ENCODE assay signal across 29 cellular contexts in the genomic region with DNA sequence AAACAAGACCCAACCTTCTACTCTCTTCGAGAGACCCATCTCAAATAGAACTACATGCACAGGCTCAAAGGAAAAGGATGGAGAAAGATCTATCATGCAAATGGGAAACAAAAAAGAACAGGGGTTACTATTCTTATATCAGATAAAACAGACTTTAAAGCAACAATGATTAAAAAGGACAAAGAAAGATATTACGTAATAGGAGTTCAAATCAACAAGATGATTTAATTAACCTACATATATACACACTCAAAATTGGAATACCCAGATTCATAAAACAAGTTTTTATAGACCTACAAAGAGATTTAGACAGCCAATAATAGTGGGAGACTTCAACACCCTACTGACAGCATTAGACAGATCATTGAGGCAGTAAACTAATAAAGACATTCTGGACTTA.
"Had no signal": no experiment of that assay in that cellular context is flagged by ENCODE, and none has a peak within 500 bp of the region (broad histone marks: within the 10 kb centered on the region; RNA-seq: fewer than 3 reads in every experiment).

No MANE protein-coding gene starts in this region.

- H3K27me3 ChIP-seq: colonic mucosa, dorsolateral prefrontal cortex, esophagus muscularis mucosa, esophagus squamous epithelium, foreskin keratinocyte, gastrocnemius medialis, gastroesophageal sphincter, heart left ventricle, heart right ventricle, hepatocyte had no signal

- H3K36me3 ChIP-seq: colonic mucosa, esophagus muscularis mucosa, esophagus squamous epithelium, gastrocnemius medialis, gastroesophageal sphincter, heart left ventricle, heart right ventricle had no signal

- H3K4me1 ChIP-seq: colonic mucosa, esophagus muscularis mucosa, esophagus squamous epithelium, foreskin keratinocyte, gastrocnemius medialis, gastroesophageal sphincter, heart left ventricle, heart right ventricle had no signal

- DNase-seq: colonic mucosa; cortex of kidney; dermis blood vessel endothelial cell; dorsolateral prefrontal cortex; effector CD4-positive, alpha-beta T cell; effector CD8-positive, alpha-beta T cell; effector memory CD4-positive, alpha-beta T cell; effector memory CD8-positive, alpha-beta T cell; endodermal cell; erythroblast; esophagus squamous epithelium; foreskin fibroblast; foreskin keratinocyte; foreskin melanocyte; gastrocnemius medialis; glutamatergic neuron; head of caudate nucleus; heart left ventricle; heart right ventricle had no signal

- H3K27ac ChIP-seq: colonic mucosa, coronary artery, dorsolateral prefrontal cortex, epithelial cell of prostate, esophagus muscularis mucosa, esophagus squamous epithelium, foreskin keratinocyte, gastrocnemius medialis, gastroesophageal sphincter, heart left ventricle, heart right ventricle, hepatocyte had no signal

- H3K4me2 ChIP-seq: hepatocyte had no signal

- H3K79me2 ChIP-seq: hepatocyte had no signal

- FAIRE-seq: colon, endometrium, endothelial cell of umbilical vein, frontal cortex had no signal

- H2AFZ ChIP-seq: hepatocyte had no signal

- H3K4me3 ChIP-seq: colonic mucosa, coronary artery, dorsolateral prefrontal cortex, esophagus muscularis mucosa, esophagus squamous epithelium, gastrocnemius medialis, gastroesophageal sphincter, heart left ventricle, heart right ventricle, hepatocyte had no signal

- ATAC-seq: effector memory CD8-positive, alpha-beta T cell; esophagus mucosa; foreskin keratinocyte; gastrocnemius medialis; gastroesophageal sphincter; heart left ventricle; heart right ventricle had no signal

- H3K9me3 ChIP-seq: colonic mucosa, esophagus muscularis mucosa, gastrocnemius medialis had no signal
